ENCODE assay signal across 25 cellular contexts in genomic region chrX:105502336-105502735, GRCh38.
"Had no signal": no experiment of that assay in that cellular context is flagged by ENCODE, and none has a peak within 500 bp of the region (broad histone marks: within the 10 kb centered on the region; RNA-seq: fewer than 3 reads in every experiment).

No MANE protein-coding gene starts in this region.

- H3K4me3 Mint-ChIP-seq: activated naive CD8-positive, alpha-beta T cell treated with anti-CD3 and anti-CD28 coated beads, Interleukin-2, amount 50 U/mL, for 24 hours; natural killer cell; T-helper 17 cell had no signal

- H3K27ac ChIP-seq: cardiac muscle cell, gastrocnemius medialis, sigmoid colon, spleen, thyroid gland, upper lobe of right lung had no signal

- H3K36me3 ChIP-seq: cardiac muscle cell, gastrocnemius medialis, sigmoid colon, spleen, thyroid gland, upper lobe of right lung had no signal

- DNase-seq: activated CD4-positive, alpha-beta T cell treated with anti-CD3 and anti-CD28 coated beads for 4 hours; activated CD4-positive, alpha-beta T cell treated with anti-CD3 and anti-CD28 coated beads, Interleukin-2, amount 50 U/mL, for 48 hours; activated CD4-positive, CD25-positive, alpha-beta regulatory T cell; activated effector memory CD4-positive, alpha-beta T cell treated with anti-CD3 and anti-CD28 coated beads, Interleukin-2, amount 50 U/mL, for 16 hours; activated naive CD4-positive, alpha-beta T cell treated with anti-CD3 and anti-CD28 coated beads, Interleukin-2, amount 50 U/mL, for 16 hours; activated naive CD8-positive, alpha-beta T cell treated with anti-CD3 and anti-CD28 coated beads, Interleukin-2, amount 50 U/mL, for 24 hours; activated T-cell treated with anti-CD3 and anti-CD28 coated beads, Interleukin-2, amount 50 U/mL, for 48 hours; anterior cingulate cortex; dermis blood vessel endothelial cell; effector CD8-positive, alpha-beta T cell; gastrocnemius medialis; hypothalamus; left ventricle myocardium superior; midbrain; natural killer cell; retina; sigmoid colon; spleen; stimulated activated CD4-positive, alpha-beta T cell treated with anti-CD3 and anti-CD28 coated beads, Interleukin-4, amount 100 ng/mL, for 1 hour; stimulated activated naive CD4-positive, alpha-beta T cell treated with Interleukin-2 at 50 U/mL for 16 hours; T-helper 17 cell; thyroid gland; upper lobe of right lung had no signal

- H3K36me3 Mint-ChIP-seq: natural killer cell had no signal

- H3K9me3 ChIP-seq: gastrocnemius medialis, sigmoid colon, thyroid gland, upper lobe of right lung had no signal

- H3K4me3 ChIP-seq: cardiac muscle cell, gastrocnemius medialis, sigmoid colon, spleen, thyroid gland, upper lobe of right lung had no signal

- H3K27me3 Mint-ChIP-seq: activated naive CD8-positive, alpha-beta T cell treated with anti-CD3 and anti-CD28 coated beads, Interleukin-2, amount 50 U/mL, for 24 hours; progenitor cell of endocrine pancreas; T-helper 17 cell had no signal

- H3K9me3 Mint-ChIP-seq: activated naive CD8-positive, alpha-beta T cell treated with anti-CD3 and anti-CD28 coated beads, Interleukin-2, amount 50 U/mL, for 24 hours had no signal

- H3K27me3 ChIP-seq: cardiac muscle cell, gastrocnemius medialis, sigmoid colon, spleen, thyroid gland, upper lobe of right lung had no signal

- H3K4me1 Mint-ChIP-seq: activated naive CD8-positive, alpha-beta T cell treated with anti-CD3 and anti-CD28 coated beads, Interleukin-2, amount 50 U/mL, for 24 hours; natural killer cell; T-helper 17 cell had no signal

- H3K27ac Mint-ChIP-seq: activated naive CD8-positive, alpha-beta T cell treated with anti-CD3 and anti-CD28 coated beads, Interleukin-2, amount 50 U/mL, for 24 hours; natural killer cell; progenitor cell of endocrine pancreas; T-helper 17 cell had no signal

- H3K4me1 ChIP-seq: gastrocnemius medialis, sigmoid colon, spleen, thyroid gland, upper lobe of right lung had no signal
